ENCODE assay signal across 33 cellular contexts in genomic region chrX:21174439-21174838, GRCh38.
"Had no signal": no experiment of that assay in that cellular context is flagged by ENCODE, and none has a peak within 500 bp of the region (broad histone marks: within the 10 kb centered on the region; RNA-seq: fewer than 3 reads in every experiment).

No MANE protein-coding gene starts in this region.

- H3K27ac ChIP-seq: adrenal gland, body of pancreas, epithelial cell of prostate, esophagus squamous epithelium, gastroesophageal sphincter, heart right ventricle, WERI-Rb-1 had no signal

- H3K4me1 ChIP-seq: adrenal gland, esophagus squamous epithelium, heart right ventricle had no signal

- DNase-seq: activated CD4-positive, alpha-beta memory T cell treated with anti-CD3 and anti-CD28 coated beads for 36 hours; activated CD4-positive, alpha-beta T cell treated with anti-CD3 and anti-CD28 coated beads for 36 hours; activated CD4-positive, alpha-beta T cell treated with anti-CD3 and anti-CD28 coated beads, Interleukin-2, amount 10 ng/mL, durations not matched to agents 24 days and 14 days; activated CD4-positive, CD25-positive, alpha-beta regulatory T cell; activated CD4-positive, CD25-positive, alpha-beta regulatory T cell treated with anti-CD3 and anti-CD28 coated beads, Interleukin-2, amount 50 U/mL, for 72 hours; activated CD8-positive, alpha-beta memory T cell treated with anti-CD3 and anti-CD28 coated beads, Interleukin-2, amount 10 ng/mL, durations not matched to agents 7 days and 5 days; activated CD8-positive, alpha-beta memory T cell treated with anti-CD3 and anti-CD28 coated beads, Interleukin-2, amount 50 U/mL, for 4 hours; activated CD8-positive, alpha-beta T cell treated with anti-CD3 and anti-CD28 coated beads, Interleukin-2, amount 10 ng/mL, durations not matched to agents 7 days and 5 days; activated effector memory CD4-positive, alpha-beta T cell treated with anti-CD3 and anti-CD28 coated beads, Interleukin-2, amount 50 U/mL, for 16 hours; activated naive CD4-positive, alpha-beta T cell treated with anti-CD3 and anti-CD28 coated beads for 36 hours; activated naive CD8-positive, alpha-beta T cell treated with anti-CD3 and anti-CD28 coated beads for 36 hours; activated naive CD8-positive, alpha-beta T cell treated with anti-CD3 and anti-CD28 coated beads, Interleukin-2, amount 50 U/mL, for 24 hours; activated T-cell treated with anti-CD3 and anti-CD28 coated beads, Interleukin-2, amount 50 U/mL, for 1 hour; activated T-cell treated with anti-CD3 and anti-CD28 coated beads, Interleukin-2, amount 50 U/mL, for 48 hours; adrenal gland; amygdala; aorta; body of pancreas; caudate nucleus; cortex of kidney; effector CD8-positive, alpha-beta T cell; esophagus squamous epithelium; foreskin melanocyte; heart right ventricle; T-helper 17 cell; T1000; WERI-Rb-1 had no signal

- H3K4me3 Mint-ChIP-seq: activated CD4-positive, alpha-beta memory T cell treated with anti-CD3 and anti-CD28 coated beads for 36 hours; activated CD4-positive, alpha-beta T cell treated with anti-CD3 and anti-CD28 coated beads for 36 hours; activated CD4-positive, alpha-beta T cell treated with anti-CD3 and anti-CD28 coated beads, Interleukin-2, amount 10 ng/mL, durations not matched to agents 24 days and 14 days; activated CD8-positive, alpha-beta memory T cell treated with anti-CD3 and anti-CD28 coated beads, Interleukin-2, amount 10 ng/mL, durations not matched to agents 7 days and 5 days; activated CD8-positive, alpha-beta T cell treated with anti-CD3 and anti-CD28 coated beads, Interleukin-2, amount 10 ng/mL, durations not matched to agents 7 days and 5 days; activated naive CD4-positive, alpha-beta T cell treated with anti-CD3 and anti-CD28 coated beads for 36 hours; activated naive CD4-positive, alpha-beta T cell treated with anti-CD3 and anti-CD28 coated beads, Interleukin-2, amount 50 U/mL, for 24 hours; activated naive CD8-positive, alpha-beta T cell treated with anti-CD3 and anti-CD28 coated beads for 36 hours; activated naive CD8-positive, alpha-beta T cell treated with anti-CD3 and anti-CD28 coated beads, Interleukin-2, amount 50 U/mL, for 24 hours; activated T-helper 1 cell treated with anti-CD3 and anti-CD28 coated beads, Interleukin-12 subunit alpha, Interleukin-12 subunit beta, Interleukin-2, Interleukin-4 antibody, amounts not matched to agents 30 ng/mL and 10 ng/mL and 1 ng/mL, durations not matched to agents 14 hours and 24 hours and 36 hours; T-helper 17 cell; T-helper 2 cell treated with Interferon-gamma antibody and Interleukin-4, amounts not matched to agents 5 μg/mL and 100 μg/mL, for 36 hours had no signal

- H3K27me3 ChIP-seq: adrenal gland, body of pancreas, esophagus squamous epithelium, gastroesophageal sphincter, heart right ventricle had no signal

- H3K36me3 Mint-ChIP-seq: activated CD4-positive, alpha-beta memory T cell treated with anti-CD3 and anti-CD28 coated beads for 36 hours; activated CD8-positive, alpha-beta memory T cell treated with anti-CD3 and anti-CD28 coated beads, Interleukin-2, amount 10 ng/mL, durations not matched to agents 7 days and 5 days; activated naive CD4-positive, alpha-beta T cell treated with anti-CD3 and anti-CD28 coated beads, Interleukin-2, amount 50 U/mL, for 24 hours; activated naive CD8-positive, alpha-beta T cell treated with anti-CD3 and anti-CD28 coated beads for 36 hours had no signal

- H3K4me1 Mint-ChIP-seq: activated CD4-positive, alpha-beta T cell treated with anti-CD3 and anti-CD28 coated beads for 36 hours; activated CD4-positive, alpha-beta T cell treated with anti-CD3 and anti-CD28 coated beads, Interleukin-2, amount 10 ng/mL, durations not matched to agents 24 days and 14 days; activated CD8-positive, alpha-beta memory T cell treated with anti-CD3 and anti-CD28 coated beads, Interleukin-2, amount 10 ng/mL, durations not matched to agents 7 days and 5 days; activated naive CD4-positive, alpha-beta T cell treated with anti-CD3 and anti-CD28 coated beads, Interleukin-2, amount 50 U/mL, for 24 hours; activated naive CD8-positive, alpha-beta T cell treated with anti-CD3 and anti-CD28 coated beads for 36 hours; activated naive CD8-positive, alpha-beta T cell treated with anti-CD3 and anti-CD28 coated beads, Interleukin-2, amount 50 U/mL, for 24 hours; T-helper 17 cell had no signal

- H3K4me3 ChIP-seq: adrenal gland, body of pancreas, esophagus squamous epithelium, gastroesophageal sphincter, heart right ventricle had no signal

- H3K27me3 Mint-ChIP-seq: activated CD4-positive, alpha-beta memory T cell treated with anti-CD3 and anti-CD28 coated beads for 36 hours; activated CD4-positive, alpha-beta T cell treated with anti-CD3 and anti-CD28 coated beads for 36 hours; activated CD4-positive, alpha-beta T cell treated with anti-CD3 and anti-CD28 coated beads, Interleukin-2, amount 10 ng/mL, durations not matched to agents 24 days and 14 days; activated CD8-positive, alpha-beta memory T cell treated with anti-CD3 and anti-CD28 coated beads, Interleukin-2, amount 10 ng/mL, durations not matched to agents 7 days and 5 days; activated naive CD4-positive, alpha-beta T cell treated with anti-CD3 and anti-CD28 coated beads, Interleukin-2, amount 50 U/mL, for 24 hours; activated naive CD8-positive, alpha-beta T cell treated with anti-CD3 and anti-CD28 coated beads for 36 hours; activated naive CD8-positive, alpha-beta T cell treated with anti-CD3 and anti-CD28 coated beads, Interleukin-2, amount 50 U/mL, for 24 hours; T-helper 17 cell had no signal

- H3K27ac Mint-ChIP-seq: activated CD4-positive, alpha-beta memory T cell treated with anti-CD3 and anti-CD28 coated beads for 36 hours; activated CD4-positive, alpha-beta T cell treated with anti-CD3 and anti-CD28 coated beads for 36 hours; activated CD4-positive, alpha-beta T cell treated with anti-CD3 and anti-CD28 coated beads, Interleukin-2, amount 10 ng/mL, durations not matched to agents 24 days and 14 days; activated CD8-positive, alpha-beta memory T cell treated with anti-CD3 and anti-CD28 coated beads, Interleukin-2, amount 10 ng/mL, durations not matched to agents 7 days and 5 days; activated CD8-positive, alpha-beta T cell treated with anti-CD3 and anti-CD28 coated beads, Interleukin-2, amount 10 ng/mL, durations not matched to agents 7 days and 5 days; activated naive CD4-positive, alpha-beta T cell treated with anti-CD3 and anti-CD28 coated beads for 36 hours; activated naive CD4-positive, alpha-beta T cell treated with anti-CD3 and anti-CD28 coated beads, Interleukin-2, amount 50 U/mL, for 24 hours; activated naive CD8-positive, alpha-beta T cell treated with anti-CD3 and anti-CD28 coated beads for 36 hours; activated naive CD8-positive, alpha-beta T cell treated with anti-CD3 and anti-CD28 coated beads, Interleukin-2, amount 50 U/mL, for 24 hours; activated T-helper 1 cell treated with anti-CD3 and anti-CD28 coated beads, Interleukin-12 subunit alpha, Interleukin-12 subunit beta, Interleukin-2, Interleukin-4 antibody, amounts not matched to agents 30 ng/mL and 10 ng/mL and 1 ng/mL, durations not matched to agents 14 hours and 24 hours and 36 hours; activated T-helper 2 cell treated with anti-CD3 and anti-CD28 coated beads, Interferon-gamma antibody, Interleukin-2, Interleukin-4, amounts not matched to agents 10 μg/mL and 5 μg/mL and 100 μg/mL, durations not matched to agents 14 hours and 24 hours and 36 hours; T-helper 17 cell; T-helper 2 cell treated with Interferon-gamma antibody and Interleukin-4, amounts not matched to agents 5 μg/mL and 100 μg/mL, for 36 hours had no signal

- H3K9me3 Mint-ChIP-seq: activated CD4-positive, alpha-beta memory T cell treated with anti-CD3 and anti-CD28 coated beads for 36 hours; activated CD4-positive, alpha-beta T cell treated with anti-CD3 and anti-CD28 coated beads, Interleukin-2, amount 10 ng/mL, durations not matched to agents 24 days and 14 days; activated naive CD4-positive, alpha-beta T cell treated with anti-CD3 and anti-CD28 coated beads for 36 hours; activated naive CD4-positive, alpha-beta T cell treated with anti-CD3 and anti-CD28 coated beads, Interleukin-2, amount 50 U/mL, for 24 hours; activated naive CD8-positive, alpha-beta T cell treated with anti-CD3 and anti-CD28 coated beads for 36 hours; activated naive CD8-positive, alpha-beta T cell treated with anti-CD3 and anti-CD28 coated beads, Interleukin-2, amount 50 U/mL, for 24 hours; activated T-helper 1 cell treated with anti-CD3 and anti-CD28 coated beads, Interleukin-12 subunit alpha, Interleukin-12 subunit beta, Interleukin-2, Interleukin-4 antibody, amounts not matched to agents 30 ng/mL and 10 ng/mL and 1 ng/mL, durations not matched to agents 14 hours and 24 hours and 36 hours; activated T-helper 2 cell treated with anti-CD3 and anti-CD28 coated beads, Interferon-gamma antibody, Interleukin-2, Interleukin-4, amounts not matched to agents 10 μg/mL and 5 μg/mL and 100 μg/mL, durations not matched to agents 14 hours and 24 hours and 36 hours; T-helper 2 cell treated with Interferon-gamma antibody and Interleukin-4, amounts not matched to agents 5 μg/mL and 100 μg/mL, for 36 hours had no signal

- ATAC-seq: activated CD4-positive, alpha-beta T cell treated with anti-CD3 and anti-CD28 coated beads for 36 hours; activated CD8-positive, alpha-beta memory T cell treated with anti-CD3 and anti-CD28 coated beads, Interleukin-2, amount 10 ng/mL, durations not matched to agents 7 days and 5 days; activated CD8-positive, alpha-beta T cell treated with anti-CD3 and anti-CD28 coated beads, Interleukin-2, amount 10 ng/mL, durations not matched to agents 7 days and 5 days; activated naive CD8-positive, alpha-beta T cell treated with anti-CD3 and anti-CD28 coated beads, Interleukin-2, amount 50 U/mL, for 24 hours; body of pancreas; gastroesophageal sphincter; heart right ventricle; T-helper 17 cell had no signal

- H3K36me3 ChIP-seq: adrenal gland, esophagus squamous epithelium, gastroesophageal sphincter, heart right ventricle, WERI-Rb-1 had no signal
